ENCODE assay signal across 33 cellular contexts in the genomic region with DNA sequence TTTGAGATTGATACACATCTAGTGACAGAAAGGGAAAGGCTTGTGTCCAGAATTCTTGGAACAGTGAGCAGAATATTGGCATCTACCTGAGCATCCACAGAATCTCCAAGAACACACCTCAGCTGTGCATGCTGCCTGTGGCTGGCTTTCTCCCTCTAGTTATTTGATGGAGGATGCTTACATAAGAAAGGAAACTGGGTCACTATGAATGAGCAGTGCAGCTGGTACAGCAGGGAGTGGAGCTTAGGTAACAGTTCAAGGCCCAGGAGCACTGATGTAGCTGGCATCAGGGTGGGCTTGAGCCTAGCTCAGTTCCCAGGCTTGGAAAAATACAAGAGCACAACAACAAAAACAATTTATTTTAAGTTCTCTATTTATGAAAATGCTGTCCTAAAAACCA. TPM values are rescaled to one million over a fixed set of nuclear protein-coding genes. Genes with fewer than 3 reads are reported as not detected.
"Had no signal": no experiment of that assay in that cellular context is flagged by ENCODE, and none has a peak within 500 bp of the region (broad histone marks: within the 10 kb centered on the region; RNA-seq: fewer than 3 reads in every experiment).

No MANE protein-coding gene starts in this region.

- H3K9me3 ChIP-seq: adrenal gland, esophagus muscularis mucosa, heart left ventricle, lower lobe of right lung, mucosa of descending colon, sigmoid colon, thyroid gland, upper lobe of left lung, vagina had no signal

- H3K27me3 ChIP-seq: adrenal gland, brain microvascular endothelial cell, esophagus muscularis mucosa, sigmoid colon, thyroid gland, upper lobe of left lung, vagina had no signal

- DNase-seq: activated CD4-positive, alpha-beta T cell treated with anti-CD3 and anti-CD28 coated beads for 48 hours; activated CD4-positive, alpha-beta T cell treated with anti-CD3 and anti-CD28 coated beads, Interleukin-2, amount 50 U/mL, for 48 hours; activated CD8-positive, alpha-beta memory T cell treated with anti-CD3 and anti-CD28 coated beads for 24 hours; activated effector memory CD4-positive, alpha-beta T cell treated with Interleukin-2 at 50 U/mL for 16 hours; activated naive CD4-positive, alpha-beta T cell treated with Interleukin-2 at 50 U/mL for 16 hours; activated naive CD8-positive, alpha-beta T cell treated with anti-CD3 and anti-CD28 coated beads for 36 hours; aorta; brain microvascular endothelial cell; central memory CD4-positive, alpha-beta T cell; dermis blood vessel endothelial cell; effector CD4-positive, alpha-beta T cell; foreskin keratinocyte; heart left ventricle; kidney glomerular epithelial cell; lower lobe of right lung; mesenchymal stem cell; mucosa of descending colon; retina; sigmoid colon; small intestine; stimulated activated CD4-positive, alpha-beta T cell treated with anti-CD3 and anti-CD28 coated beads, Interleukin-4, amount 100 ng/mL, for 24 hours; stimulated activated naive CD8-positive, alpha-beta T cell treated with anti-CD3 and anti-CD28 coated beads, Interleukin-15, amount 100 ng/mL, for 72 hours; T-helper 9 cell; thyroid gland; upper lobe of left lung had no signal

- ATAC-seq: foreskin keratinocyte; heart left ventricle; left lobe of liver; lower lobe of right lung; mucosa of descending colon; stimulated activated memory B cell treated with anti-CD40 and anti-IgM and Interleukin-4, amounts not matched to agents 10 μg/mL and 1 μg/mL and 100 μg/mL, for 72 hours; stimulated activated naive CD8-positive, alpha-beta T cell treated with anti-CD3 and anti-CD28 coated beads, Interleukin-15, amount 100 ng/mL, for 72 hours had no signal

- H3K4me1 ChIP-seq: adrenal gland, esophagus muscularis mucosa, foreskin keratinocyte, heart left ventricle, lower lobe of right lung, sigmoid colon, upper lobe of left lung, vagina had no signal

- H3K4me3 ChIP-seq: adrenal gland, esophagus muscularis mucosa, heart left ventricle, lower lobe of right lung, mucosa of descending colon, sigmoid colon, thyroid gland, upper lobe of left lung, vagina had no signal

- H3K27ac ChIP-seq: adrenal gland, brain microvascular endothelial cell, esophagus muscularis mucosa, foreskin keratinocyte, heart left ventricle, lower lobe of right lung, sigmoid colon, thyroid gland, upper lobe of left lung, vagina, VCaP had no signal

RNA-seq across cellular contexts. Expression of gene RGS8, which starts 26.3 kb away (rescaled TPM):
- total RNA-seq: activated naive CD8-positive, alpha-beta T cell treated with anti-CD3 and anti-CD28 coated beads for 36 hours; dermis blood vessel endothelial cell; foreskin keratinocyte; left lobe of liver; lower lobe of right lung; mucosa of descending colon; myocyte; osteoblast; vagina had no signal
- polyA plus RNA-seq: aorta, foreskin keratinocyte, heart left ventricle had no signal
